In the genomic region with DNA sequence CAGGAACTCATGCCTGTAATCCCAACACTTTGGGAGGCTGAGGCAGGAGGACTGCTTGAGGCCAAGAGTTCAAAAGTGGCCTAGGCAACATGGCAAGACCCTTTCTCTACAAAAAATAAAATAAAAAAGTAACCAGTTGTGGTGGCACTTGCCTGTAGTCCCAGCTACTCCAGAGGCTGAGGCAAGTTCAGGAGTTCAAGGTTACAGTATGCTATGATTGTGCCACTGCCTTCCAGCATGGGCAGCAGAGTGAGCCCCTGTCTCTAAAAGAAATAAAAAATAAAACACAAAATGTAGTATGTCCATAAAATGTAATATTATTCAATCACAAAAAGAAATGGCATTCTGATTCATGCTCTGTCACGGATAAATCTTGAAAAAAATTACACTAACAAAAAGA, we compare ENCODE assay signal across 5 cellular contexts.
"Had no signal": no experiment of that assay in that cellular context is flagged by ENCODE, and none has a peak within 500 bp of the region (broad histone marks: within the 10 kb centered on the region; RNA-seq: fewer than 3 reads in every experiment).

No MANE protein-coding gene starts in this region.

- H3K4me3 ChIP-seq: GM23338 had no signal

- H3K27ac ChIP-seq: HL-60 had no signal

- DNase-seq: H9, HCEC 1CT, KBM-7 had no signal

- ATAC-seq: GM23338 had no signal

- H2AFZ ChIP-seq: GM23338 had no signal
